18 cellular contexts compared by ENCODE assay signal in genomic region chr1:56551691-56552090, GRCh38. TPM values are rescaled to one million over a fixed set of nuclear protein-coding genes. Genes with fewer than 3 reads are reported as not detected.
DNase-seq lines count a peak whose midpoint lies in the region; ATAC-seq lines count a peak whose summit lies in the region.
"Had no signal": no experiment of that assay in that cellular context is flagged by ENCODE, and none has a peak within 500 bp of the region (broad histone marks: within the 10 kb centered on the region; RNA-seq: fewer than 3 reads in every experiment).

No MANE protein-coding gene starts in this region.

- intact Hi-C loops in left ventricle myocardium superior (cut with micrococcal nuclease) = no loop called here

- peak; percentile 38 for ATAC-seq in left ventricle myocardium superior

- peak; percentile 4 for DNase-seq in NCI-H345 (lab: John Stamatoyannopoulos, UW)
- DNase-seq in NCI-H345 treated with DMSO at 0.1 percent for 48 hours (lab: John Stamatoyannopoulos, UW; ENCODE audit: unreplicated experiment) = no peak
- peak; percentile 33 for DNase-seq in NCI-H69 (lab: John Stamatoyannopoulos, UW)
- no peak for DNase-seq in left ventricle myocardium superior
- DNase-seq in stimulated activated CD4-positive, alpha-beta T cell treated with anti-CD3 and anti-CD28 coated beads, Interleukin-2, amount 100 ng/mL, for 24 hours = no peak
- no peak for DNase-seq in activated effector memory CD4-positive, alpha-beta T cell treated with Interleukin-2 at 50 U/mL for 16 hours
- no peak for DNase-seq in activated naive CD4-positive, alpha-beta T cell treated with anti-CD3 and anti-CD28 coated beads, Interleukin-2, amount 50 U/mL, for 16 hours
- DNase-seq: aorta; CD8-positive, alpha-beta memory T cell; GF-D8; NCI-H226; Peyer's patch; SW 1271 had no signal

- H3K27ac ChIP-seq in temporal lobe (ENCODE audit: low read depth, low read length) = peak overlapping the region; percentile 48
- H3K27ac ChIP-seq: esophagus muscularis mucosa, Peyer's patch, prostate gland, VCaP had no signal

RNA-seq across cellular contexts. Expression of gene PLPP3, which starts 27.7 kb away (rescaled TPM):
- total RNA-seq in left ventricle myocardium superior = 140 TPM
- 36.4 TPM for total RNA-seq in temporal lobe
- total RNA-seq: activated T-helper 2 cell treated with anti-CD3 and anti-CD28 coated beads, Interferon-gamma antibody, Interleukin-2, Interleukin-4, amounts not matched to agents 10 μg/mL and 5 μg/mL and 100 μg/mL, durations not matched to agents 14 hours and 24 hours and 36 hours had no signal

Comparison
In these comparisons a context has a peak if more than half of its experiments do, and no peak if none do; other contexts are left out.
1. DNase-seq: peak in NCI-H345 (single experiment) and NCI-H69 (single experiment); none in NCI-H345 treated with DMSO at 0.1 percent for 48 hours (single experiment), left ventricle myocardium superior (single experiment), stimulated activated CD4-positive, alpha-beta T cell treated with anti-CD3 and anti-CD28 coated beads, Interleukin-2, amount 100 ng/mL, for 24 hours (0 of 2), activated effector memory CD4-positive, alpha-beta T cell treated with Interleukin-2 at 50 U/mL for 16 hours (single experiment) and activated naive CD4-positive, alpha-beta T cell treated with anti-CD3 and anti-CD28 coated beads, Interleukin-2, amount 50 U/mL, for 16 hours (single experiment).